In the genomic region with DNA sequence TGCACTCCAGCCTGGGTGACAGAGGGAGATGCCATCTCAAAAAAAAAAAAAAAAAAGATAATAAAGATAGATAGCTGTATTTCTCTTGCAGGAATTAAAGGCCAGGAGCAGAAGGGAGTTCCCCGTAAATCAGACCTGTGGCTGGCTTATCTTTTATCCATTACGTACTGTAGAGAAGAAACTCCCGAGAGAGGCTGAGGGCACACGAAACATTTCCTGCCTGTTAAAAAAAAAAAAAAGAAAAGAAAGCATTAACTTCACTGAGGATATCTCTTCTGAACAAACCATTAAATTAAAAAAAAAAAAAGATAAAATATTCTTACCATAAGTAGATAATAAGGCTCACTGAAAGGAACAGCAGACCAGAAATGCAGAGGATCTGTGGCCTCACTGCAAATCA, we compare ENCODE assay signal across 1 cellular context.
TF ChIP-seq lines count a peak whose summit lies in the region.

No MANE protein-coding gene starts in this region.

TF ChIP-seq in IMR-90, 13 proteins besides CTCF, POLR2A, EP300 and RAD21:
- TF ChIP-seq, protein P1, sequence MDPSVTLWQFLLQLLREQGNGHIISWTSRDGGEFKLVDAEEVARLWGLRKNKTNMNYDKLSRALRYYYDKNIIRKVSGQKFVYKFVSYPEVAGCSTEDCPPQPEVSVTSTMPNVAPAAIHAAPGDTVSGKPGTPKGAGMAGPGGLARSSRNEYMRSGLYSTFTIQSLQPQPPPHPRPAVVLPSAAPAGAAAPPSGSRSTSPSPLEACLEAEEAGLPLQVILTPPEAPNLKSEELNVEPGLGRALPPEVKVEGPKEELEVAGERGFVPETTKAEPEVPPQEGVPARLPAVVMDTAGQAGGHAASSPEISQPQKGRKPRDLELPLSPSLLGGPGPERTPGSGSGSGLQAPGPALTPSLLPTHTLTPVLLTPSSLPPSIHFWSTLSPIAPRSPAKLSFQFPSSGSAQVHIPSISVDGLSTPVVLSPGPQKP (IDR thresholded peaks at IDR 0.05; ENCODE audit: borderline replicate concordance, low read depth, low read length): no peak
- TF ChIP-seq SMC3 (IDR thresholded peaks at IDR 0.05; ENCODE audit: low read depth, low read length): no peak
- no peak for TF ChIP-seq CHD1 (IDR thresholded peaks at IDR 0.05; ENCODE audit: low read depth, low read length)
- TF ChIP-seq NFE2L2 (IDR thresholded peaks at IDR 0.05; ENCODE audit: low read depth, low read length): no peak
- TF ChIP-seq MAZ (IDR thresholded peaks at IDR 0.05; ENCODE audit: borderline replicate concordance, low read depth, low read length): no peak
- TF ChIP-seq, protein P2, sequence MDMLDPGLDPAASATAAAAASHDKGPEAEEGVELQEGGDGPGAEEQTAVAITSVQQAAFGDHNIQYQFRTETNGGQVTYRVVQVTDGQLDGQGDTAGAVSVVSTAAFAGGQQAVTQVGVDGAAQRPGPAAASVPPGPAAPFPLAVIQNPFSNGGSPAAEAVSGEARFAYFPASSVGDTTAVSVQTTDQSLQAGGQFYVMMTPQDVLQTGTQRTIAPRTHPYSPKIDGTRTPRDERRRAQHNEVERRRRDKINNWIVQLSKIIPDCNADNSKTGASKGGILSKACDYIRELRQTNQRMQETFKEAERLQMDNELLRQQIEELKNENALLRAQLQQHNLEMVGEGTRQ (IDR thresholded peaks at IDR 0.05; ENCODE audit: low read depth, low read length): no peak
- no peak for TF ChIP-seq RFX5 (IDR thresholded peaks at IDR 0.05; ENCODE audit: low read depth, low read length)
- TF ChIP-seq CEBPB (IDR thresholded peaks at IDR 0.05; ENCODE audit: low read depth, low read length): no peak
- no peak for TF ChIP-seq MXI1 (IDR thresholded peaks at IDR 0.05; ENCODE audit: borderline replicate concordance, low read depth, low read length)
- TF ChIP-seq FOS (IDR thresholded peaks at IDR 0.05; ENCODE audit: low read depth, low read length): no peak
- TF ChIP-seq MAFK (IDR thresholded peaks at IDR 0.05; ENCODE audit: low read depth, low read length): no peak
- no peak for TF ChIP-seq BHLHE40 (IDR thresholded peaks at IDR 0.05; ENCODE audit: low read depth, low read length)
- TF ChIP-seq RCOR1 (IDR thresholded peaks at IDR 0.05; ENCODE audit: insufficient replicate concordance, low read length): no peak
TF ChIP-seq in IMR-90: peak in this region for 0.
